ENCODE assay signal across 12 cellular contexts in the genomic region with DNA sequence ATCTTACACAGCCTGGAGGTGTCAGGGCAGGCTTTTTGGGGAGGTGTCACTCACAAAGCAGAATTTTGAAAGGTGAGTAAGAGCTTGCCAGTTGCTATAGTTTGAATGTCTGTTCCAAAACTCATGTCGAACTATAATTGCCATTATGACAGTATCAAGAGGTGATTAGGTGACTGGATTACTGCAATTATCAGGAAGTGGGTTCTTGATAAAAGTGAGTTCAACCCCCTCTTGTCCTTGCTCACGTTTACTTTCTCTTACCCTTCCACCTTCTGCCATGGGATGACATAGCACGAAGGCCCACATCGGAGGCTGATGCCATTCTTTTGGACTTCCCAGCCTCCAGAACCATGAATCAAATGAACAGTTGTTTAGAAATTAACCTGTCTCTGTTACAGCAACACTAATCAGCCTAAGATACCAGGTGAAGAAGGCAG. TPM values are rescaled to one million over a fixed set of nuclear protein-coding genes. Genes with fewer than 3 reads are reported as not detected.
DNase-seq lines count a peak whose midpoint lies in the region; ATAC-seq and TF ChIP-seq lines count a peak whose summit lies in the region.
"Had no signal": no experiment of that assay in that cellular context is flagged by ENCODE, and none has a peak within 500 bp of the region (broad histone marks: within the 10 kb centered on the region; RNA-seq: fewer than 3 reads in every experiment).

No MANE protein-coding gene starts in this region.

- peak; percentile 59 to 62 for ATAC-seq in activated CD4-positive, CD25-positive, alpha-beta regulatory T cell treated with anti-CD3 and anti-CD28 coated beads, Interleukin-2, amount 50 U/mL, for 24 hours
- ATAC-seq in left lung (peak; percentile 16), body of pancreas (no peak)
- ATAC-seq: naive thymus-derived CD8-positive, alpha-beta T cell had no signal

- H3K9me3 ChIP-seq in adrenal gland (replicated peaks in 1 of 3) (no peaks in the 10 kb centered on the region), left lung (no peaks in the 10 kb centered on the region), body of pancreas (no peaks in the 10 kb centered on the region), MG63 (no peaks in the 10 kb centered on the region)

- TF ChIP-seq CTCF in adrenal gland (IDR thresholded peaks at IDR 0.05), result no peak
- no peak for TF ChIP-seq CTCF in left lung (IDR thresholded peaks at IDR 0.05)
- no peak for TF ChIP-seq CTCF in body of pancreas (IDR thresholded peaks at IDR 0.05)

- intact Hi-C loops in adrenal gland (cut with DNase I), result loop anchor here in 1 of 2 donors (10.0 kb wide), 1 partner anchor 276 kb away; no protein-coding TSS in a partner anchor
- intact Hi-C loops in left lung (cut with DNase I), result no loop called here
- intact Hi-C loops in body of pancreas (cut with DNase I), result no loop called here

- H3K27me3 ChIP-seq in adrenal gland (no peaks in the 10 kb centered on the region), left lung (peaks cover 0 to 1% of the 10 kb centered on the region in 2 donors), body of pancreas (no peaks in the 10 kb centered on the region), MG63 (no peaks in the 10 kb centered on the region)

- H3K4me3 ChIP-seq in adrenal gland, result no peak overlapping the region
- no peak overlapping the region for H3K4me3 ChIP-seq in left lung
- H3K4me3 ChIP-seq in body of pancreas, result no peak overlapping the region
- no peak overlapping the region for H3K4me3 ChIP-seq in MG63

- H3K36me3 ChIP-seq in adrenal gland (replicated peaks in 1 of 2), result no peaks in the 10 kb centered on the region
- no peaks in the 10 kb centered on the region for H3K36me3 ChIP-seq in left lung
- H3K36me3 ChIP-seq in body of pancreas (replicated peaks in 1 of 2; ENCODE audit: insufficient read depth in 1 of 2, low read depth in 2 of 2), result no peaks in the 10 kb centered on the region
- no peaks in the 10 kb centered on the region for H3K36me3 ChIP-seq in MG63

- H3K4me1 ChIP-seq in adrenal gland (replicated peaks in 1 of 2) (peaks cover 9 to 31% of the 10 kb centered on the region in 2 donors), left lung (peaks cover 20 to 22% of the 10 kb centered on the region in 2 donors), body of pancreas (no peaks in the 10 kb centered on the region)

- peak overlapping the region; percentile 79 to 98 (median 95) for H3K27ac ChIP-seq in adrenal gland
- H3K27ac ChIP-seq in left lung, result peak overlapping the region; percentile 84 to 91
- peak overlapping the region; percentile 25 for H3K27ac ChIP-seq in temporal lobe (ENCODE audit: low read depth, low read length)
- no peak overlapping the region for H3K27ac ChIP-seq in body of pancreas

- 50 to 63% (median 54%) methylated on average over 4 of the region's 4 CpGs for WGBS in adrenal gland, 4 donors
- WGBS in body of pancreas, 2 donors, result 65 to 77% methylated on average over 4 of the region's 4 CpGs

- no peak for DNase-seq in activated CD4-positive, CD25-positive, alpha-beta regulatory T cell (lab: John Stamatoyannopoulos, UW)
- DNase-seq in adrenal gland (no peak), left lung (no peak), AML-193 (lab: John Stamatoyannopoulos, UW) (no peak), body of pancreas (no peak), MG63 (no peak)
- DNase-seq: NCI-H187 treated with DMSO at 0.1 percent for 48 hours, T-helper 17 cell had no signal

- TF ChIP-seq POLR2A in adrenal gland (IDR thresholded peaks at IDR 0.05), result no peak
- TF ChIP-seq POLR2A in body of pancreas (IDR thresholded peaks at IDR 0.05), result no peak

RNA-seq across cellular contexts. Expression of a gene that starts 4.7 kb away (rescaled TPM):
- total RNA-seq in adrenal gland (10 to 100 TPM in 1 of 8 donors, 1 to 10 TPM in 1, under 1 TPM in 5, not detected in 1; 0.25 to 29.9 (median 0.54) TPM), left lung (not detected), temporal lobe (not detected), body of pancreas (not detected)
- 1 to 10 TPM; 1.4 to 6.7 (median 2.7) TPM for polyA plus RNA-seq in adrenal gland
- 0.59 TPM in 1 of 2 replicates, not detected in the other for total RNA-seq in MG63 (2014; rRNA removed; shearing (Covaris generic); ENCODE audit: low replicate concordance)
- total RNA-seq: activated CD8-positive, alpha-beta memory T cell treated with anti-CD3 and anti-CD28 coated beads, Interleukin-2, amount 10 ng/mL, durations not matched to agents 7 days and 5 days; naive thymus-derived CD8-positive, alpha-beta T cell; T-helper 17 cell had no signal
- polyA plus RNA-seq: naive thymus-derived CD8-positive, alpha-beta T cell had no signal

RNA-seq across cellular contexts. Expression of a gene that starts 12.2 kb away (rescaled TPM):
- total RNA-seq in adrenal gland, result 100 to 1,000 TPM in 2 of 8 donors, 10 to 100 TPM in 6; 63.7 to 231 (median 90.7) TPM
- polyA plus RNA-seq in adrenal gland, result 100 to 1,000 TPM in 1 of 3 donors, 10 to 100 TPM in 2; 74.2 to 134 (median 76.7) TPM
- total RNA-seq in left lung, result 10 to 100 TPM; 20.3 to 27.4 TPM
- 11.1 TPM for total RNA-seq in temporal lobe
- 10 to 100 TPM; 12.2 to 81.7 TPM for total RNA-seq in body of pancreas
- 7.6 and 13.0 TPM in 2 replicates for total RNA-seq in MG63 (2014; rRNA removed; shearing (Covaris generic); ENCODE audit: low replicate concordance)

RNA-seq across cellular contexts. Expression of a gene that starts 52.5 kb away (rescaled TPM):
- total RNA-seq in adrenal gland, result 10 to 100 TPM in 1 of 8 donors, 1 to 10 TPM in 7; 1.0 to 55.6 (median 2.9) TPM
- 10 to 100 TPM in 1 of 3 donors, 1 to 10 TPM in 2; 7.2 to 20.3 (median 7.9) TPM for polyA plus RNA-seq in adrenal gland
- under 1 TPM in 1 of 2 donors, not detected in 1; 0.61 TPM for total RNA-seq in left lung
- total RNA-seq in temporal lobe, result 0.98 TPM
- total RNA-seq in body of pancreas, result under 1 TPM in 1 of 2 donors, not detected in 1; 0.78 TPM
- total RNA-seq in MG63 (2014; rRNA removed; shearing (Covaris generic); ENCODE audit: low replicate concordance), result 0.54 and 1.2 TPM in 2 replicates
- total RNA-seq: activated CD8-positive, alpha-beta memory T cell treated with anti-CD3 and anti-CD28 coated beads, Interleukin-2, amount 10 ng/mL, durations not matched to agents 7 days and 5 days; naive thymus-derived CD8-positive, alpha-beta T cell; T-helper 17 cell had no signal
- polyA plus RNA-seq: naive thymus-derived CD8-positive, alpha-beta T cell had no signal

Comparison
In these comparisons a context has a peak if more than half of its experiments do, and no peak if none do; other contexts are left out.
1. H3K27ac ChIP-seq: peak in adrenal gland (5 of 5), left lung (2 of 2) and temporal lobe (single experiment); none in body of pancreas (0 of 4).